1 cellular context compared by ENCODE assay signal in genomic region chr12:75722714-75723200, GRCh38.
TF ChIP-seq lines count a peak whose summit lies in the region.

No MANE protein-coding gene starts in this region.

TF ChIP-seq in GM23338, 12 proteins besides CTCF, POLR2A, EP300 and RAD21 (continued from another document):
- TF ChIP-seq ZNF462 (CRISPR knock-in tag; IDR thresholded peaks at IDR 0.05) (no peak), POLR2AphosphoS5 (IDR thresholded peaks at IDR 0.05; ENCODE audit: low read depth) (no peak), REST (IDR thresholded peaks at IDR 0.05; ENCODE audit: unreplicated experiment) (no peak), ETS1 (IDR thresholded peaks at IDR 0.05) (no peak), EZH2phosphoT487 (IDR thresholded peaks at IDR 0.05; ENCODE audit: unreplicated experiment) (no peak)
